ENCODE assay signal across 28 cellular contexts in genomic region chr10:2145486-2145885, GRCh38.
"Had no signal": no experiment of that assay in that cellular context is flagged by ENCODE, and none has a peak within 500 bp of the region (broad histone marks: within the 10 kb centered on the region; RNA-seq: fewer than 3 reads in every experiment).

No MANE protein-coding gene starts in this region.

- H3K27me3 Mint-ChIP-seq: activated CD4-positive, alpha-beta memory T cell treated with anti-CD3 and anti-CD28 coated beads, Interleukin-2, amount 10 ng/mL, durations not matched to agents 7 days and 5 days; activated CD4-positive, alpha-beta T cell treated with anti-CD3 and anti-CD28 coated beads for 36 hours; activated naive CD4-positive, alpha-beta T cell treated with anti-CD3 and anti-CD28 coated beads, Interleukin-2, amount 10 ng/mL, durations not matched to agents 7 days and 5 days had no signal

- H3K4me3 ChIP-seq: breast epithelium, MG63 had no signal

- H3K27me3 ChIP-seq: breast epithelium had no signal

- H3K9me3 ChIP-seq: breast epithelium, MG63 had no signal

- H3K36me3 Mint-ChIP-seq: activated naive CD4-positive, alpha-beta T cell treated with anti-CD3 and anti-CD28 coated beads, Interleukin-2, amount 10 ng/mL, durations not matched to agents 7 days and 5 days; activated naive CD8-positive, alpha-beta T cell treated with anti-CD3 and anti-CD28 coated beads for 36 hours had no signal

- H3K4me1 ChIP-seq: breast epithelium had no signal

- H3K27ac Mint-ChIP-seq: activated CD4-positive, alpha-beta memory T cell treated with anti-CD3 and anti-CD28 coated beads, Interleukin-2, amount 10 ng/mL, durations not matched to agents 7 days and 5 days; activated CD4-positive, alpha-beta T cell treated with anti-CD3 and anti-CD28 coated beads for 36 hours; activated naive CD4-positive, alpha-beta T cell treated with anti-CD3 and anti-CD28 coated beads, Interleukin-2, amount 10 ng/mL, durations not matched to agents 7 days and 5 days; activated naive CD8-positive, alpha-beta T cell treated with anti-CD3 and anti-CD28 coated beads for 36 hours; activated T-helper 17 cell treated with anti-CD3 and anti-CD28 coated beads, Interleukin-2, amount 50 U/mL, for 72 hours; T-helper 17 cell had no signal

- H3K36me3 ChIP-seq: breast epithelium, MG63 had no signal

- DNase-seq: activated CD4-positive, alpha-beta memory T cell treated with anti-CD3 and anti-CD28 coated beads, Interleukin-2, amount 10 ng/mL, durations not matched to agents 7 days and 5 days; activated CD4-positive, alpha-beta T cell treated with anti-CD3 and anti-CD28 coated beads for 36 hours; activated CD4-positive, alpha-beta T cell treated with anti-CD3 and anti-CD28 coated beads, Interleukin-2, amount 50 U/mL, for 1 hour; activated gamma-delta T cell; activated naive CD4-positive, alpha-beta T cell treated with anti-CD3 and anti-CD28 coated beads, Interleukin-2, amount 10 ng/mL, durations not matched to agents 7 days and 5 days; activated naive CD8-positive, alpha-beta T cell treated with anti-CD3 and anti-CD28 coated beads for 36 hours; activated T-cell treated with anti-CD3 and anti-CD28 coated beads for 4 hours; activated T-cell treated with anti-CD3 and anti-CD28 coated beads, Interleukin-2, amount 50 U/mL, for 48 hours; anterior cingulate cortex; caudate nucleus; MG63; NCI-H1092 treated with DMSO at 0.1 percent for 48 hours; NCI-H1417 treated with DMSO at 0.1 percent for 48 hours; NCI-H1694; NCI-H2029; NCI-H2107; NCI-H2171 treated with DMSO at 0.1 percent for 48 hours; NCI-H226; NCI-H526 treated with DMSO at 0.1 percent for 48 hours; NCI-H82; NK-92 treated with Interleukin-12 subunit alpha and Interleukin-12 subunit beta, amount 100 ng/mL, for 24 hours; PC-3; SIG-M5; T-helper 17 cell; T1000 had no signal

- H3K4me3 Mint-ChIP-seq: activated CD4-positive, alpha-beta memory T cell treated with anti-CD3 and anti-CD28 coated beads, Interleukin-2, amount 10 ng/mL, durations not matched to agents 7 days and 5 days; activated CD4-positive, alpha-beta T cell treated with anti-CD3 and anti-CD28 coated beads for 36 hours; activated naive CD4-positive, alpha-beta T cell treated with anti-CD3 and anti-CD28 coated beads, Interleukin-2, amount 10 ng/mL, durations not matched to agents 7 days and 5 days; activated naive CD8-positive, alpha-beta T cell treated with anti-CD3 and anti-CD28 coated beads for 36 hours; activated T-helper 17 cell treated with anti-CD3 and anti-CD28 coated beads, Interleukin-2, amount 50 U/mL, for 72 hours; T-helper 17 cell had no signal

- H3K4me1 Mint-ChIP-seq: activated CD4-positive, alpha-beta memory T cell treated with anti-CD3 and anti-CD28 coated beads, Interleukin-2, amount 10 ng/mL, durations not matched to agents 7 days and 5 days; activated CD4-positive, alpha-beta T cell treated with anti-CD3 and anti-CD28 coated beads for 36 hours; activated naive CD4-positive, alpha-beta T cell treated with anti-CD3 and anti-CD28 coated beads, Interleukin-2, amount 10 ng/mL, durations not matched to agents 7 days and 5 days; activated naive CD8-positive, alpha-beta T cell treated with anti-CD3 and anti-CD28 coated beads for 36 hours; activated T-helper 17 cell treated with anti-CD3 and anti-CD28 coated beads, Interleukin-2, amount 50 U/mL, for 72 hours had no signal

- H3K27ac ChIP-seq: breast epithelium, VCaP had no signal

- H3K9me3 Mint-ChIP-seq: activated CD4-positive, alpha-beta memory T cell treated with anti-CD3 and anti-CD28 coated beads, Interleukin-2, amount 10 ng/mL, durations not matched to agents 7 days and 5 days; activated naive CD4-positive, alpha-beta T cell treated with anti-CD3 and anti-CD28 coated beads, Interleukin-2, amount 10 ng/mL, durations not matched to agents 7 days and 5 days; activated naive CD8-positive, alpha-beta T cell treated with anti-CD3 and anti-CD28 coated beads for 36 hours; activated T-helper 17 cell treated with anti-CD3 and anti-CD28 coated beads, Interleukin-2, amount 50 U/mL, for 72 hours had no signal
